1 cellular context compared by ENCODE assay signal in genomic region chr1:66925944-66926343, GRCh38.
TF ChIP-seq lines count a peak whose summit lies in the region.

No MANE protein-coding gene starts in this region.

TF ChIP-seq in IMR-90, 13 proteins besides CTCF, POLR2A, EP300 and RAD21 (continued from another document):
- no peak for TF ChIP-seq BHLHE40 (IDR thresholded peaks at IDR 0.05; ENCODE audit: low read depth, low read length)
- TF ChIP-seq SMC3 (IDR thresholded peaks at IDR 0.05; ENCODE audit: low read depth, low read length) = no peak
- TF ChIP-seq CEBPB (IDR thresholded peaks at IDR 0.05; ENCODE audit: low read depth, low read length) = no peak
- TF ChIP-seq FOS (IDR thresholded peaks at IDR 0.05; ENCODE audit: low read depth, low read length) = no peak
- TF ChIP-seq ELK1 (IDR thresholded peaks at IDR 0.05; ENCODE audit: borderline replicate concordance, low read depth, low read length) = no peak
- no peak for TF ChIP-seq RFX5 (IDR thresholded peaks at IDR 0.05; ENCODE audit: low read depth, low read length)
- TF ChIP-seq NFE2L2 (IDR thresholded peaks at IDR 0.05; ENCODE audit: low read depth, low read length) = no peak
- no peak for TF ChIP-seq RCOR1 (IDR thresholded peaks at IDR 0.05; ENCODE audit: insufficient replicate concordance, low read length)
